Comparison of ENCODE assay signal across 2 cellular contexts in the genomic region with DNA sequence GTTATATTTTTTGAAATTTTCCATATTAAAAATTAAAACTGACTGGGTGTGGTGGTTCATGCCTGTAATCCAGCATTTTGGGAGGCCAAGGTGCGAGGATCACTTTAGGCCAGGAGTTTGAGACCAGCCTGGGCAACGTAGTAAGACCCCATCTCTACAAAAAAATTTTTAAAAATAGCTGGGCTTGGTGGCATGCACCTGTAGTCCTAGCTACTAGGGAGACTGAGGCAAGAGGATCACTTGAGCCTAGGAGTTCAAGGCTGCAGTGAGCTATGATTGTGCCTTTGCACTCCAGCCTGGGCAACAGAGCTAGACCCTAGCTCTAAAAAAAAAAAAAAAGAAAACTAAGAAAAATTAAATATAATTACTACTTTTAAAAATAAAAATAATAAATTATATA.
A peak's percentile ranks its signal among the peaks of the same experiment; 100 is the strongest.
TF ChIP-seq lines count a peak whose summit lies in the region.

No MANE protein-coding gene starts in this region.

TF ChIP-seq in HEK293, 187 proteins besides CTCF, POLR2A, EP300 and RAD21:
- peak; percentile 98 for TF ChIP-seq ZNF121 (tag by site-specific recombination; IDR thresholded peaks at IDR 0.05)
- TF ChIP-seq, protein P1, sequence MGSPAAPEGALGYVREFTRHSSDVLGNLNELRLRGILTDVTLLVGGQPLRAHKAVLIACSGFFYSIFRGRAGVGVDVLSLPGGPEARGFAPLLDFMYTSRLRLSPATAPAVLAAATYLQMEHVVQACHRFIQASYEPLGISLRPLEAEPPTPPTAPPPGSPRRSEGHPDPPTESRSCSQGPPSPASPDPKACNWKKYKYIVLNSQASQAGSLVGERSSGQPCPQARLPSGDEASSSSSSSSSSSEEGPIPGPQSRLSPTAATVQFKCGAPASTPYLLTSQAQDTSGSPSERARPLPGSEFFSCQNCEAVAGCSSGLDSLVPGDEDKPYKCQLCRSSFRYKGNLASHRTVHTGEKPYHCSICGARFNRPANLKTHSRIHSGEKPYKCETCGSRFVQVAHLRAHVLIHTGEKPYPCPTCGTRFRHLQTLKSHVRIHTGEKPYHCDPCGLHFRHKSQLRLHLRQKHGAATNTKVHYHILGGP (tag by site-specific recombination; IDR thresholded peaks at IDR 0.05), result no peak
- TF ChIP-seq, protein P2, sequence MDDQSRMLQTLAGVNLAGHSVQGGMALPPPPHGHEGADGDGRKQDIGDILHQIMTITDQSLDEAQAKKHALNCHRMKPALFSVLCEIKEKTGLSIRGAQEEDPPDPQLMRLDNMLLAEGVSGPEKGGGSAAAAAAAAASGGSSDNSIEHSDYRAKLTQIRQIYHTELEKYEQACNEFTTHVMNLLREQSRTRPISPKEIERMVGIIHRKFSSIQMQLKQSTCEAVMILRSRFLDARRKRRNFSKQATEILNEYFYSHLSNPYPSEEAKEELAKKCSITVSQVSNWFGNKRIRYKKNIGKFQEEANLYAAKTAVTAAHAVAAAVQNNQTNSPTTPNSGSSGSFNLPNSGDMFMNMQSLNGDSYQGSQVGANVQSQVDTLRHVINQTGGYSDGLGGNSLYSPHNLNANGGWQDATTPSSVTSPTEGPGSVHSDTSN (CRISPR knock-in tag; IDR thresholded peaks at IDR 0.05), result no peak

TF ChIP-seq in K562, 482 proteins besides CTCF, POLR2A, EP300 and RAD21:
- TF ChIP-seq SMAD4 (CRISPR knock-in tag; conservative IDR thresholded peaks at IDR 0.05) (no peak), ZFP36 (IDR thresholded peaks at IDR 0.05; ENCODE audit: low read depth, low read length, partially characterized antibody) (no peak), ZNF175 (CRISPR knock-in tag; IDR thresholded peaks at IDR 0.05; ENCODE audit: low read depth) (no peak), ZNF121 (CRISPR knock-in tag; conservative IDR thresholded peaks at IDR 0.05) (peak; percentile 96), ESRRA (IDR thresholded peaks at IDR 0.05; ENCODE audit: borderline replicate concordance, low read depth) (no peak), ADNP (tag; IDR thresholded peaks at IDR 0.05) (no peak), HSF4 (CRISPR knock-in tag; IDR thresholded peaks at IDR 0.05; ENCODE audit: borderline replicate concordance) (no peak), ZNF24 (IDR thresholded peaks at IDR 0.05) (no peak), ZSCAN32 (CRISPR knock-in tag; IDR thresholded peaks at IDR 0.05) (no peak), NUFIP1 (IDR thresholded peaks at IDR 0.05; ENCODE audit: partially characterized antibody) (no peak), SAP30 (IDR thresholded peaks at IDR 0.05; ENCODE audit: borderline replicate concordance, insufficient read depth, low read depth, low read length, poor library complexity, severe bottlenecking) (no peak), SRSF3 (IDR thresholded peaks at IDR 0.05; ENCODE audit: insufficient read depth, low read length) (no peak), HDAC1 (IDR thresholded peaks at IDR 0.05) (0 out of 4 replicates have a peak, but pooled peaks of 1 of the 2 experiments have one; percentile 43), BCOR (IDR thresholded peaks at IDR 0.05) (peak; percentile 70; the same call in 1 of the 2 replicates), ZNF124 (CRISPR knock-in tag; IDR thresholded peaks at IDR 0.05) (no peak), ZNF445 (CRISPR knock-in tag; IDR thresholded peaks at IDR 0.05; ENCODE audit: low read depth) (no peak), SP1 (CRISPR knock-in tag; IDR thresholded peaks at IDR 0.05) (no peak), CCAR2 (IDR thresholded peaks at IDR 0.05; ENCODE audit: low read depth, low read length) (no peak), KLF10 (CRISPR knock-in tag; IDR thresholded peaks at IDR 0.05) (no peak), ZNF551 (CRISPR knock-in tag; IDR thresholded peaks at IDR 0.05) (no peak), RBM25 (IDR thresholded peaks at IDR 0.05; ENCODE audit: low read depth, low read length, severe bottlenecking) (peak; percentile 56), FOXA1 (IDR thresholded peaks at IDR 0.05; ENCODE audit: borderline replicate concordance) (no peak), NFIC (IDR thresholded peaks at IDR 0.05) (no peak)
- TF ChIP-seq, protein P3, sequence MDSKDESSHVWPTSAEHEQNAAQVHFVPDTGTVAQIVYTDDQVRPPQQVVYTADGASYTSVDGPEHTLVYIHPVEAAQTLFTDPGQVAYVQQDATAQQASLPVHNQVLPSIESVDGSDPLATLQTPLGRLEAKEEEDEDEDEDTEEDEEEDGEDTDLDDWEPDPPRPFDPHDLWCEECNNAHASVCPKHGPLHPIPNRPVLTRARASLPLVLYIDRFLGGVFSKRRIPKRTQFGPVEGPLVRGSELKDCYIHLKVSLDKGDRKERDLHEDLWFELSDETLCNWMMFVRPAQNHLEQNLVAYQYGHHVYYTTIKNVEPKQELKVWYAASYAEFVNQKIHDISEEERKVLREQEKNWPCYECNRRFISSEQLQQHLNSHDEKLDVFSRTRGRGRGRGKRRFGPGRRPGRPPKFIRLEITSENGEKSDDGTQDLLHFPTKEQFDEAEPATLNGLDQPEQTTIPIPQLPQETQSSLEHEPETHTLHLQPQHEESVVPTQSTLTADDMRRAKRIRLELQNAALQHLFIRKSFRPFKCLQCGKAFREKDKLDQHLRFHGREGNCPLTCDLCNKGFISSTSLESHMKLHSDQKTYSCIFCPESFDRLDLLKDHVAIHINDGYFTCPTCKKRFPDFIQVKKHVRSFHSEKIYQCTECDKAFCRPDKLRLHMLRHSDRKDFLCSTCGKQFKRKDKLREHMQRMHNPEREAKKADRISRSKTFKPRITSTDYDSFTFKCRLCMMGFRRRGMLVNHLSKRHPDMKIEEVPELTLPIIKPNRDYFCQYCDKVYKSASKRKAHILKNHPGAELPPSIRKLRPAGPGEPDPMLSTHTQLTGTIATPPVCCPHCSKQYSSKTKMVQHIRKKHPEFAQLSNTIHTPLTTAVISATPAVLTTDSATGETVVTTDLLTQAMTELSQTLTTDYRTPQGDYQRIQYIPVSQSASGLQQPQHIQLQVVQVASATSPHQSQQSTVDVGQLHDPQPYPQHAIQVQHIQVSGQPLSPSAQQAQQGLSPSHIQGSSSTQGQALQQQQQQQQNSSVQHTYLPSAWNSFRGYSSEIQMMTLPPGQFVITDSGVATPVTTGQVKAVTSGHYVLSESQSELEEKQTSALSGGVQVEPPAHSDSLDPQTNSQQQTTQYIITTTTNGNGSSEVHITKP (IDR thresholded peaks at IDR 0.05; ENCODE audit: partially characterized antibody), result no peak
- TF ChIP-seq, protein P4, sequence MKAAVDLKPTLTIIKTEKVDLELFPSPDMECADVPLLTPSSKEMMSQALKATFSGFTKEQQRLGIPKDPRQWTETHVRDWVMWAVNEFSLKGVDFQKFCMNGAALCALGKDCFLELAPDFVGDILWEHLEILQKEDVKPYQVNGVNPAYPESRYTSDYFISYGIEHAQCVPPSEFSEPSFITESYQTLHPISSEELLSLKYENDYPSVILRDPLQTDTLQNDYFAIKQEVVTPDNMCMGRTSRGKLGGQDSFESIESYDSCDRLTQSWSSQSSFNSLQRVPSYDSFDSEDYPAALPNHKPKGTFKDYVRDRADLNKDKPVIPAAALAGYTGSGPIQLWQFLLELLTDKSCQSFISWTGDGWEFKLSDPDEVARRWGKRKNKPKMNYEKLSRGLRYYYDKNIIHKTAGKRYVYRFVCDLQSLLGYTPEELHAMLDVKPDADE (conservative IDR thresholded peaks at IDR 0.05; ENCODE audit: control insufficient read depth, low read depth, low read length), result no peak
- TF ChIP-seq, protein P5, sequence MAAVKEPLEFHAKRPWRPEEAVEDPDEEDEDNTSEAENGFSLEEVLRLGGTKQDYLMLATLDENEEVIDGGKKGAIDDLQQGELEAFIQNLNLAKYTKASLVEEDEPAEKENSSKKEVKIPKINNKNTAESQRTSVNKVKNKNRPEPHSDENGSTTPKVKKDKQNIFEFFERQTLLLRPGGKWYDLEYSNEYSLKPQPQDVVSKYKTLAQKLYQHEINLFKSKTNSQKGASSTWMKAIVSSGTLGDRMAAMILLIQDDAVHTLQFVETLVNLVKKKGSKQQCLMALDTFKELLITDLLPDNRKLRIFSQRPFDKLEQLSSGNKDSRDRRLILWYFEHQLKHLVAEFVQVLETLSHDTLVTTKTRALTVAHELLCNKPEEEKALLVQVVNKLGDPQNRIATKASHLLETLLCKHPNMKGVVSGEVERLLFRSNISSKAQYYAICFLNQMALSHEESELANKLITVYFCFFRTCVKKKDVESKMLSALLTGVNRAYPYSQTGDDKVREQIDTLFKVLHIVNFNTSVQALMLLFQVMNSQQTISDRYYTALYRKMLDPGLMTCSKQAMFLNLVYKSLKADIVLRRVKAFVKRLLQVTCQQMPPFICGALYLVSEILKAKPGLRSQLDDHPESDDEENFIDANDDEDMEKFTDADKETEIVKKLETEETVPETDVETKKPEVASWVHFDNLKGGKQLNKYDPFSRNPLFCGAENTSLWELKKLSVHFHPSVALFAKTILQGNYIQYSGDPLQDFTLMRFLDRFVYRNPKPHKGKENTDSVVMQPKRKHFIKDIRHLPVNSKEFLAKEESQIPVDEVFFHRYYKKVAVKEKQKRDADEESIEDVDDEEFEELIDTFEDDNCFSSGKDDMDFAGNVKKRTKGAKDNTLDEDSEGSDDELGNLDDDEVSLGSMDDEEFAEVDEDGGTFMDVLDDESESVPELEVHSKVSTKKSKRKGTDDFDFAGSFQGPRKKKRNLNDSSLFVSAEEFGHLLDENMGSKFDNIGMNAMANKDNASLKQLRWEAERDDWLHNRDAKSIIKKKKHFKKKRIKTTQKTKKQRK (IDR thresholded peaks at IDR 0.05; ENCODE audit: borderline replicate concordance, low read depth, low read length), result no peak
- TF ChIP-seq, protein P6, sequence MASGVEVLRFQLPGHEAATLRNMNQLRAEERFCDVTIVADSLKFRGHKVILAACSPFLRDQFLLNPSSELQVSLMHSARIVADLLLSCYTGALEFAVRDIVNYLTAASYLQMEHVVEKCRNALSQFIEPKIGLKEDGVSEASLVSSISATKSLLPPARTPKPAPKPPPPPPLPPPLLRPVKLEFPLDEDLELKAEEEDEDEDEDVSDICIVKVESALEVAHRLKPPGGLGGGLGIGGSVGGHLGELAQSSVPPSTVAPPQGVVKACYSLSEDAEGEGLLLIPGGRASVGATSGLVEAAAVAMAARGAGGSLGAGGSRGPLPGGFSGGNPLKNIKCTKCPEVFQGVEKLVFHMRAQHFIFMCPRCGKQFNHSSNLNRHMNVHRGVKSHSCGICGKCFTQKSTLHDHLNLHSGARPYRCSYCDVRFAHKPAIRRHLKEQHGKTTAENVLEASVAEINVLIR (CRISPR knock-in tag; IDR thresholded peaks at IDR 0.05), result no peak
- TF ChIP-seq, protein P7, sequence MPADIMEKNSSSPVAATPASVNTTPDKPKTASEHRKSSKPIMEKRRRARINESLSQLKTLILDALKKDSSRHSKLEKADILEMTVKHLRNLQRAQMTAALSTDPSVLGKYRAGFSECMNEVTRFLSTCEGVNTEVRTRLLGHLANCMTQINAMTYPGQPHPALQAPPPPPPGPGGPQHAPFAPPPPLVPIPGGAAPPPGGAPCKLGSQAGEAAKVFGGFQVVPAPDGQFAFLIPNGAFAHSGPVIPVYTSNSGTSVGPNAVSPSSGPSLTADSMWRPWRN (IDR thresholded peaks at IDR 0.05; ENCODE audit: low read depth), result no peak
- TF ChIP-seq, protein P8, sequence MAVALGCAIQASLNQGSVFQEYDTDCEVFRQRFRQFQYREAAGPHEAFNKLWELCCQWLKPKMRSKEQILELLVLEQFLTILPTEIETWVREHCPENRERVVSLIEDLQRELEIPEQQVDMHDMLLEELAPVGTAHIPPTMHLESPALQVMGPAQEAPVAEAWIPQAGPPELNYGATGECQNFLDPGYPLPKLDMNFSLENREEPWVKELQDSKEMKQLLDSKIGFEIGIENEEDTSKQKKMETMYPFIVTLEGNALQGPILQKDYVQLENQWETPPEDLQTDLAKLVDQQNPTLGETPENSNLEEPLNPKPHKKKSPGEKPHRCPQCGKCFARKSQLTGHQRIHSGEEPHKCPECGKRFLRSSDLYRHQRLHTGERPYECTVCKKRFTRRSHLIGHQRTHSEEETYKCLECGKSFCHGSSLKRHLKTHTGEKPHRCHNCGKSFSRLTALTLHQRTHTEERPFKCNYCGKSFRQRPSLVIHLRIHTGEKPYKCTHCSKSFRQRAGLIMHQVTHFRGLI (CRISPR knock-in tag; IDR thresholded peaks at IDR 0.05), result no peak
- TF ChIP-seq, protein P9, sequence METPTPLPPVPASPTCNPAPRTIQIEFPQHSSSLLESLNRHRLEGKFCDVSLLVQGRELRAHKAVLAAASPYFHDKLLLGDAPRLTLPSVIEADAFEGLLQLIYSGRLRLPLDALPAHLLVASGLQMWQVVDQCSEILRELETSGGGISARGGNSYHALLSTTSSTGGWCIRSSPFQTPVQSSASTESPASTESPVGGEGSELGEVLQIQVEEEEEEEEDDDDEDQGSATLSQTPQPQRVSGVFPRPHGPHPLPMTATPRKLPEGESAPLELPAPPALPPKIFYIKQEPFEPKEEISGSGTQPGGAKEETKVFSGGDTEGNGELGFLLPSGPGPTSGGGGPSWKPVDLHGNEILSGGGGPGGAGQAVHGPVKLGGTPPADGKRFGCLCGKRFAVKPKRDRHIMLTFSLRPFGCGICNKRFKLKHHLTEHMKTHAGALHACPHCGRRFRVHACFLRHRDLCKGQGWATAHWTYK (CRISPR knock-in tag; IDR thresholded peaks at IDR 0.05), result no peak
- TF ChIP-seq, protein P10, sequence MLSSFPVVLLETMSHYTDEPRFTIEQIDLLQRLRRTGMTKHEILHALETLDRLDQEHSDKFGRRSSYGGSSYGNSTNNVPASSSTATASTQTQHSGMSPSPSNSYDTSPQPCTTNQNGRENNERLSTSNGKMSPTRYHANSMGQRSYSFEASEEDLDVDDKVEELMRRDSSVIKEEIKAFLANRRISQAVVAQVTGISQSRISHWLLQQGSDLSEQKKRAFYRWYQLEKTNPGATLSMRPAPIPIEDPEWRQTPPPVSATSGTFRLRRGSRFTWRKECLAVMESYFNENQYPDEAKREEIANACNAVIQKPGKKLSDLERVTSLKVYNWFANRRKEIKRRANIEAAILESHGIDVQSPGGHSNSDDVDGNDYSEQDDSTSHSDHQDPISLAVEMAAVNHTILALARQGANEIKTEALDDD (IDR thresholded peaks at IDR 0.05), result no peak
TF ChIP-seq in K562: peak in this region for 4.
